9 cellular contexts compared by ENCODE assay signal in the genomic region with DNA sequence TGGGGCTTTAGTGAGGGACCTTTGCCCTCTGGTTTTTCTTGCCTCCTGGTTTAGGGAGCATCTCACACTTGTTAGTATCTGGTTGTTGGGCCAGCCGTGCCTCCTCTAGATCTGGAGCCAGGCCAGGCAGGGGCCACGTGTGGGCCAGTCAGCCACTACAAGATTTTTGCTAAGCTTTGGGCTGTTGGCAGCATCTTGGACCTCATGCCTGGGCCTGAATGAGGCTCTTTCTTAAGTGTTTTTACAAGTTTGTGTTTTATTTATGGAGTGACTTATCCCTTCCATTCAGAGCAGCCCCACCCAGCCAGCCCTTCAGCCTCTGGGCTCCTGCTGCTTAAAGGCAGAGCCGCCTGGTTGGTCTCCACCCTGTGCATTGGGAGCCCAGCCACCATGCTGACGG. TPM values are rescaled to one million over a fixed set of nuclear protein-coding genes. Genes with fewer than 3 reads are reported as not detected.
DNase-seq lines count a peak whose midpoint lies in the region; ATAC-seq and TF ChIP-seq lines count a peak whose summit lies in the region.
"Had no signal": no experiment of that assay in that cellular context is flagged by ENCODE, and none has a peak within 500 bp of the region (broad histone marks: within the 10 kb centered on the region; RNA-seq: fewer than 3 reads in every experiment).

No MANE protein-coding gene starts in this region.

- no peak for TF ChIP-seq EP300 in gastroesophageal sphincter (IDR thresholded peaks at IDR 0.05)

- ATAC-seq in activated T-helper 17 cell treated with anti-CD3 and anti-CD28 coated beads, Interleukin-2, amount 50 U/mL, for 72 hours (replicated peaks), result no peak
- ATAC-seq in gastroesophageal sphincter (no peak), HG02981 (IDR thresholded peaks at IDR 0.05; ENCODE audit: unreplicated experiment) (no peak)
- ATAC-seq: A549 had no signal

- H3K36me3 ChIP-seq in gastroesophageal sphincter, result peaks cover 0 to 6% of the 10 kb centered on the region in 2 donors
- peaks cover 0 to 2% of the 10 kb centered on the region in 2 donors for H3K36me3 ChIP-seq in stomach smooth muscle (ENCODE audit: control insufficient read depth in 2 of 2, insufficient read depth in 2 of 2, low read length in 2 of 2)

- H3K27me3 ChIP-seq in gastroesophageal sphincter (no peaks in the 10 kb centered on the region), stomach smooth muscle (ENCODE audit: control insufficient read depth in 1 of 2, insufficient read depth in 2 of 2, low read length in 2 of 2) (no peaks in the 10 kb centered on the region)

- peak overlapping the region in 3 of 4 donors; percentile 95 to 97 (median 95) for H3K27ac ChIP-seq in gastroesophageal sphincter
- H3K27ac ChIP-seq in stomach smooth muscle (ENCODE audit: low read length), result peak overlapping the region; percentile 37

- H3K9me3 ChIP-seq in gastroesophageal sphincter, result no peaks in the 10 kb centered on the region
- H3K9me3 ChIP-seq in stomach smooth muscle (ENCODE audit: control insufficient read depth in 2 of 2, low read length in 2 of 2), result no peaks in the 10 kb centered on the region
- H3K9me3 ChIP-seq: A549 had no signal

- peak overlapping the region; percentile 91 for H3K4me3 Mint-ChIP-seq in activated T-helper 17 cell treated with anti-CD3 and anti-CD28 coated beads, Interleukin-2, amount 50 U/mL, for 72 hours

- H3K36me3 Mint-ChIP-seq in activated T-helper 17 cell treated with anti-CD3 and anti-CD28 coated beads, Interleukin-2, amount 50 U/mL, for 72 hours (ENCODE audit: low read depth), result peaks cover 91% of the 10 kb centered on the region

- peak overlapping the region; percentile 82 for H3K27ac Mint-ChIP-seq in activated T-helper 17 cell treated with anti-CD3 and anti-CD28 coated beads, Interleukin-2, amount 50 U/mL, for 72 hours

- no peaks in the 10 kb centered on the region for H3K9me3 Mint-ChIP-seq in activated T-helper 17 cell treated with anti-CD3 and anti-CD28 coated beads, Interleukin-2, amount 50 U/mL, for 72 hours

- H3K9ac ChIP-seq in stomach smooth muscle (ENCODE audit: low read length in 2 of 2), result no peak overlapping the region

- in situ Hi-C loops in ACHN (cut with HindIII; ENCODE audit: low pct_ligation_motif_present, low pct_unique_long_range_greater_than_20kb, low sequenced_read_pairs), result no loop called here

- peaks cover 59% of the 10 kb centered on the region for H3K4me1 Mint-ChIP-seq in activated T-helper 17 cell treated with anti-CD3 and anti-CD28 coated beads, Interleukin-2, amount 50 U/mL, for 72 hours

- no peak for TF ChIP-seq POLR2A in gastroesophageal sphincter (IDR thresholded peaks at IDR 0.05)

- WGBS in gastroesophageal sphincter (ENCODE audit: low coverage in 1 of 2), 2 donors, result 33 to 49% methylated on average over 3 of the region's 4 CpGs

- no peak overlapping the region for H3K4me3 ChIP-seq in gastroesophageal sphincter
- no peak overlapping the region for H3K4me3 ChIP-seq in stomach smooth muscle (ENCODE audit: low read length in 2 of 2)
- H3K4me3 ChIP-seq: A549 had no signal

- H3K4me1 ChIP-seq in gastroesophageal sphincter (peaks cover 0 to 75% (median 49%) of the 10 kb centered on the region in 3 donors), stomach smooth muscle (ENCODE audit: control insufficient read depth, insufficient read depth, low read length) (peaks cover 60% of the 10 kb centered on the region)

- DNase-seq in DMS 273 (lab: John Stamatoyannopoulos, UW; ENCODE audit: unreplicated experiment), result peak; percentile 62
- no peak for DNase-seq in DMS 273 treated with DMSO at 0.1 percent for 48 hours (lab: John Stamatoyannopoulos, UW)
- DNase-seq in stimulated activated CD4-positive, alpha-beta T cell treated with anti-CD3 and anti-CD28 coated beads, Interleukin-4, amount 100 ng/mL, for 4 hours, result no peak
- no peak for DNase-seq in ACHN

- no peak for TF ChIP-seq CTCF in gastroesophageal sphincter (IDR thresholded peaks at IDR 0.05)

- no peaks in the 10 kb centered on the region for H3K27me3 Mint-ChIP-seq in activated T-helper 17 cell treated with anti-CD3 and anti-CD28 coated beads, Interleukin-2, amount 50 U/mL, for 72 hours

RNA-seq across cellular contexts. Expression of a gene that starts 1.6 kb away (rescaled TPM):
- total RNA-seq in activated T-helper 17 cell treated with anti-CD3 and anti-CD28 coated beads, Interleukin-2, amount 50 U/mL, for 72 hours, result 100 to 1,000 TPM; 258 to 280 TPM
- 10 to 100 TPM; 31.6 to 60.2 (median 44.0) TPM for total RNA-seq in gastroesophageal sphincter

RNA-seq across cellular contexts. Expression of a gene that starts 28.1 kb away (rescaled TPM):
- total RNA-seq in activated T-helper 17 cell treated with anti-CD3 and anti-CD28 coated beads, Interleukin-2, amount 50 U/mL, for 72 hours, result 10 to 100 TPM; 17.9 to 23.2 TPM
- 10 to 100 TPM in 2 of 4 donors, 1 to 10 TPM in 2; 3.7 to 12.1 (median 10.5) TPM for total RNA-seq in gastroesophageal sphincter

RNA-seq across cellular contexts. Expression of a gene that starts 39.5 kb away (rescaled TPM):
- 100 to 1,000 TPM; 218 to 542 TPM for total RNA-seq in activated T-helper 17 cell treated with anti-CD3 and anti-CD28 coated beads, Interleukin-2, amount 50 U/mL, for 72 hours
- 1 to 10 TPM in 3 of 4 donors, not detected in 1; 1.8 to 2.7 (median 2.2) TPM for total RNA-seq in gastroesophageal sphincter

RNA-seq across cellular contexts. Expression of a gene that starts 44.3 kb away (rescaled TPM):
- total RNA-seq in activated T-helper 17 cell treated with anti-CD3 and anti-CD28 coated beads, Interleukin-2, amount 50 U/mL, for 72 hours, result 10 to 100 TPM; 34.8 to 37.7 TPM
- total RNA-seq in gastroesophageal sphincter, result 1 to 10 TPM; 1.3 to 6.8 (median 4.7) TPM

Comparison
In these comparisons a context has a peak if more than half of its experiments do, and no peak if none do; other contexts are left out.
1. RNA of a gene that starts 1.6 kb away (total RNA-seq): 258 to 280 TPM in activated T-helper 17 cell treated with anti-CD3 and anti-CD28 coated beads, Interleukin-2, amount 50 U/mL, for 72 hours; 31.6 to 60.2 TPM in gastroesophageal sphincter; every median in the first group is over 4 times any median in the second.
2. RNA of a gene that starts 39.5 kb away (total RNA-seq): 218 to 542 TPM in activated T-helper 17 cell treated with anti-CD3 and anti-CD28 coated beads, Interleukin-2, amount 50 U/mL, for 72 hours; 1.8 to 2.7 TPM in gastroesophageal sphincter; every median in the first group is over 10 times any median in the second.